Comparison of ENCODE assay signal across 1 cellular context in the genomic region with DNA sequence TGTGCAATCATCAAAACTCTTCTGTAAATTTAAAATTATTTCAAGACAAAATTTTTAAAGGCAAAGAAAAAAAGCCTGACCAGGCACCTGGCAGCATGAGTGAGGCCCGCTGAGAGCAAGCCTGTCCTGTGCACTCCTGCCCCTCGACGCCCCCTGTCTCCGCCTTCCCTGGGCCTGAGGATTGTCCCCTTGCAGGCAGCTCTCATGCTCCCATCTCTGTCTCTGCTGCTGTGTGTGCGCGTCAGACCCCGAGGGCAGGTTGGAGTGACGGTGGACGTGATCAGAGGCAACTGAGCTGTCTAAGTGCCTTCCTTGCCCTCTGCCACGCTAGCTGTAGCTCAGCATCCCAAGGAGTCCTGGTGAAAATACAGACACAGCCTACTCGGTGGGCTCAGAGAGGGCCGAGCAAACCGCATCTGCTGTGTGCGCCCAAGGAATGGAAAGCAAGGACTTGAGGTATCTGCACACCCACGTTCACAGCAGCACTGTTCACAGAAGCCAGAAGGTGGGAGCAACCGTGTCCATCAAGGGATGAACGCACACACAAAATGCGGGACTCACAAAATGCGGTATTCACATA.
TF ChIP-seq lines count a peak whose summit lies in the region.

No MANE protein-coding gene starts in this region.

TF ChIP-seq in GM23338, 12 proteins besides CTCF, POLR2A, EP300 and RAD21 (continued from another document):
- TF ChIP-seq REST (IDR thresholded peaks at IDR 0.05; ENCODE audit: unreplicated experiment), result no peak
- no peak for TF ChIP-seq ZNF114 (CRISPR knock-in tag; IDR thresholded peaks at IDR 0.05)
- TF ChIP-seq EZH2phosphoT487 (IDR thresholded peaks at IDR 0.05; ENCODE audit: unreplicated experiment), result no peak
- no peak for TF ChIP-seq ZNF462 (CRISPR knock-in tag; IDR thresholded peaks at IDR 0.05)
- TF ChIP-seq ZNF331 (CRISPR knock-in tag; IDR thresholded peaks at IDR 0.05; ENCODE audit: low read depth), result no peak
- no peak for TF ChIP-seq POLR2AphosphoS5 (IDR thresholded peaks at IDR 0.05; ENCODE audit: low read depth)
- no peak for TF ChIP-seq JUNB (IDR thresholded peaks at IDR 0.05; ENCODE audit: unreplicated experiment)
- TF ChIP-seq EZH2 (IDR thresholded peaks at IDR 0.05; ENCODE audit: low read depth, unreplicated experiment), result no peak
- TF ChIP-seq STAT1 (IDR thresholded peaks at IDR 0.05; ENCODE audit: unreplicated experiment), result no peak
- TF ChIP-seq CREB1 (CRISPR knock-in tag; IDR thresholded peaks at IDR 0.05; ENCODE audit: low read depth), result no peak
